In genomic region chr4:76251448-76252270, GRCh38 we compare ENCODE assay signal across 8 cellular contexts. TPM values are rescaled to one million over a fixed set of nuclear protein-coding genes. Genes with fewer than 3 reads are reported as not detected.
DNase-seq lines count a peak whose midpoint lies in the region; ATAC-seq, FAIRE-seq and TF ChIP-seq lines count a peak whose summit lies in the region.

Gene FAM47E, plus strand, starts transcription at chr4:76251721. Its CDS starts 26 bp downstream, at chr4:76251747.

- TF ChIP-seq CTCF in GM12873 (IDR thresholded peaks at IDR 0.05; ENCODE audit: insufficient read depth, low read depth, low read length, missing control alignments), result peak; percentile 44
- TF ChIP-seq CTCF in bronchial epithelial cell (IDR thresholded peaks at IDR 0.05; ENCODE audit: insufficient read depth, low read length, severe bottlenecking), result peak; percentile 61
- peak in 1 of 4 experiments; percentile 37 for TF ChIP-seq CTCF in sigmoid colon (IDR thresholded peaks at IDR 0.05)

- no peak for FAIRE-seq in bronchial epithelial cell (lab: Jason Lieb, UNC)

- TF ChIP-seq EP300 in sigmoid colon (IDR thresholded peaks at IDR 0.05), result no peak

- H3K4me3 ChIP-seq in bronchial epithelial cell (ENCODE audit: low read depth, low read length), result peak within 1 kb of the TSS; percentile 48
- H3K4me3 ChIP-seq in sigmoid colon, result peak within 1 kb of the TSS; percentile 45 to 81 (median 56)

- intact Hi-C loops in sigmoid colon (cut with DNase I), result loop anchor here (2.0 to 5.0 kb wide), 3 partner anchors 39 to 71 kb away; partner anchors contain the start of genes SCARB2 and STBD1

- TF ChIP-seq POLR2A in sigmoid colon (IDR thresholded peaks at IDR 0.05), result no peak

- DNase-seq in NCI-H1105 (lab: John Stamatoyannopoulos, UW) (peak; percentile 73), T-helper 9 cell (peak; percentile 8), bronchial epithelial cell (ENCODE audit: low read depth) (peak; percentile 22), iPS-NIHi7 (ENCODE audit: extremely low spot score) (peak; percentile 87), sigmoid colon (peak; percentile 88), GM19240 (ENCODE audit: insufficient read length, low spot score) (no peak)

- H3K4me1 ChIP-seq in sigmoid colon, result peaks cover 0 to 16% (median 7%) of the 10 kb centered on the region in 4 donors

- H3K27me3 ChIP-seq in bronchial epithelial cell (ENCODE audit: control insufficient read depth, insufficient read depth, low read length) (peaks cover 3% of the 10 kb centered on the region), sigmoid colon (no peaks in the 10 kb centered on the region)

- no peaks in the 10 kb centered on the region for H3K36me3 ChIP-seq in bronchial epithelial cell (ENCODE audit: control insufficient read depth, insufficient read depth, low read length)
- H3K36me3 ChIP-seq in sigmoid colon, result no peaks in the 10 kb centered on the region

- 10 to 14% methylated on average over 67 of the region's 67 CpGs for WGBS in sigmoid colon, 2 donors

- no peak for ATAC-seq in HG02970 (IDR thresholded peaks at IDR 0.05; ENCODE audit: low FRiP score, unreplicated experiment)

- peak within 1 kb of the TSS; percentile 10 to 46 (median 18) for H3K27ac ChIP-seq in sigmoid colon

- no peaks in the 10 kb centered on the region for H3K9me3 ChIP-seq in sigmoid colon

RNA-seq across cellular contexts. Expression of gene FAM47E, which starts in this region (rescaled TPM):
- 0.26 and 0.38 TPM in 2 replicates for total RNA-seq in bronchial epithelial cell
- 1 to 10 TPM; 1.7 to 3.3 (median 2.0) TPM for total RNA-seq in sigmoid colon
- 1 to 10 TPM; 2.6 to 6.0 (median 5.4) TPM for polyA plus RNA-seq in sigmoid colon

Comparison
In these comparisons a context has a peak if more than half of its experiments do, and no peak if none do; other contexts are left out.
1. Peak in DNase-seq and H3K4me3 ChIP-seq in bronchial epithelial cell; RNA of the gene not detected or under 1 TPM.